ENCODE assay signal across 1 cellular context in genomic region chr6:16239090-16239797, GRCh38.
A peak's percentile ranks its signal among the peaks of the same experiment; 100 is the strongest.
TF ChIP-seq lines count a peak whose summit lies in the region.

No MANE protein-coding gene starts in this region.

TF ChIP-seq in HEK293, 187 proteins besides CTCF, POLR2A, EP300 and RAD21 (continued from another document):
- no peak for TF ChIP-seq WT1 (tag by site-specific recombination; IDR thresholded peaks at IDR 0.05)
- no peak for TF ChIP-seq ATF2 (tag by site-specific recombination; IDR thresholded peaks at IDR 0.05; ENCODE audit: low read depth)
- TF ChIP-seq ZBTB20 (tag by site-specific recombination; IDR thresholded peaks at IDR 0.05): peak; percentile 43; the same call in 1 of the 2 replicates
- TF ChIP-seq PRDM1 (tag by site-specific recombination; IDR thresholded peaks at IDR 0.05): 0 out of 2 replicates have a peak, but pooled peaks have one; percentile 25
- no peak for TF ChIP-seq ZNF341 (tag by site-specific recombination; IDR thresholded peaks at IDR 0.05; ENCODE audit: low read depth)
- TF ChIP-seq ZBTB21 (tag by site-specific recombination; IDR thresholded peaks at IDR 0.05): 0 out of 2 replicates have a peak, but pooled peaks have one; percentile 3
- no peak for TF ChIP-seq KLF8 (tag by site-specific recombination; IDR thresholded peaks at IDR 0.05)
- TF ChIP-seq ZBTB7A (tag by site-specific recombination; IDR thresholded peaks at IDR 0.05; ENCODE audit: low read depth): no peak
- TF ChIP-seq ZNF335 (tag by site-specific recombination; conservative IDR thresholded peaks at IDR 0.05): 0 out of 2 replicates have a peak, but pooled peaks have one; percentile 1
- TF ChIP-seq PATZ1 (tag by site-specific recombination; IDR thresholded peaks at IDR 0.05): 0 out of 2 replicates have a peak, but pooled peaks have one; percentile 3
- 0 out of 2 replicates have a peak, but pooled peaks have one; percentile 19 for TF ChIP-seq SCRT2 (tag by site-specific recombination; IDR thresholded peaks at IDR 0.05)
- no peak for TF ChIP-seq ZNF558 (tag by site-specific recombination; IDR thresholded peaks at IDR 0.05)
